ENCODE assay signal across 25 cellular contexts in genomic region chr13:101846701-101847100, GRCh38.
"Had no signal": no experiment of that assay in that cellular context is flagged by ENCODE, and none has a peak within 500 bp of the region (broad histone marks: within the 10 kb centered on the region; RNA-seq: fewer than 3 reads in every experiment).

No MANE protein-coding gene starts in this region.

- H3K4me1 ChIP-seq: ascending aorta, colonic mucosa, SJCRH30 had no signal

- ATAC-seq: activated CD4-positive, CD25-positive, alpha-beta regulatory T cell treated with anti-CD3 and anti-CD28 coated beads, Interleukin-2, amount 50 U/mL, for 24 hours; activated CD8-positive, alpha-beta T cell treated with anti-CD3 and anti-CD28 coated beads for 36 hours; activated naive CD4-positive, alpha-beta T cell treated with anti-CD3 and anti-CD28 coated beads, Interleukin-2, amount 50 U/mL, for 72 hours; activated naive CD8-positive, alpha-beta T cell treated with anti-CD3 and anti-CD28 coated beads, Interleukin-2, amount 50 U/mL, for 24 hours had no signal

- H3K27ac ChIP-seq: ascending aorta, brain microvascular endothelial cell, cardiac muscle cell, colonic mucosa, RWPE1, SJCRH30 had no signal

- DNase-seq: activated CD4-positive, alpha-beta T cell treated with anti-CD3 and anti-CD28 coated beads for 4 hours; activated CD8-positive, alpha-beta memory T cell treated with anti-CD3 and anti-CD28 coated beads, Interleukin-2, amount 50 U/mL, for 48 hours; activated CD8-positive, alpha-beta T cell treated with anti-CD3 and anti-CD28 coated beads for 36 hours; activated effector memory CD4-positive, alpha-beta T cell treated with anti-CD3 and anti-CD28 coated beads, Interleukin-2, amount 50 U/mL, for 16 hours; activated naive CD4-positive, alpha-beta T cell treated with Interleukin-2 at 50 U/mL for 16 hours; activated naive CD8-positive, alpha-beta T cell treated with anti-CD3 and anti-CD28 coated beads, Interleukin-2, amount 50 U/mL, for 24 hours; activated T-cell treated with anti-CD3 and anti-CD28 coated beads, Interleukin-2, amount 50 U/mL, for 24 hours; amniotic stem cell; brain microvascular endothelial cell; cerebellar nuclear complex; colonic mucosa; Kasumi-1; KBM-7; NCI-H146; NCI-H2029; NCI-H2107; NCI-H526; NCI-H82; Right ventricle myocardium superior; SJCRH30 had no signal

- H3K27me3 ChIP-seq: ascending aorta, brain microvascular endothelial cell, cardiac muscle cell, colonic mucosa, SJCRH30 had no signal
